8 cellular contexts compared by ENCODE assay signal in the genomic region with DNA sequence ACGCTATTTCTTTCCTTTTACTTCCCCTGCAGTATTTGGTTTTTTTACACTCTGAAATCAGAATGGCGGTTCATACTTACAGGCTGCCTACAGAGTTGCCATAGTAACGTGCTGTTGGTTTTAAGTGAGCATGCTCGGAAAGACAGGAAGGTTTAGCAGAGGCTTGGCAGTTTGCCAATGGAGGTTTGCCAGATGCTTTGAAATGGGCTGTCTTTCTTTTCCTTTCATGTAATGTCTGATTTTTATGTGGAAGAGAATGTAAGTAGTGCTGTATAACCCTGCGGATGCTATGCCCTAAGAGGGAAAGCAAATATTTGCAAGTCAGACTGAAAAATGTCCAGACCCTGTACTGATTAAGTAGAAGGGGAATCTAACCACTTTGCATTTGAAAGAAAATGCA. TPM values are rescaled to one million over a fixed set of nuclear protein-coding genes. Genes with fewer than 3 reads are reported as not detected.
DNase-seq lines count a peak whose midpoint lies in the region; ATAC-seq lines count a peak whose summit lies in the region.

No MANE protein-coding gene starts in this region.

- H3K4me3 ChIP-seq in HUES48 (ENCODE audit: low read depth, low read length) (no peak overlapping the region), NT2/D1 (ENCODE audit: insufficient read length, low read depth) (no peak overlapping the region)

- peak; percentile 77 for DNase-seq in COLO829 (ENCODE audit: low spot score)
- DNase-seq in NT2/D1 (ENCODE audit: low read depth, low spot score): peak; percentile 77
- peak; percentile 75 for DNase-seq in activated T-cell treated with anti-CD3 and anti-CD28 coated beads, Interleukin-2, amount 50 U/mL, for 1 hour
- peak; percentile 91 for DNase-seq in myocyte (ENCODE audit: low read depth)
- DNase-seq in stimulated activated CD8-positive, alpha-beta memory T cell treated with anti-CD3 and anti-CD28 coated beads, Interleukin-7, amount 100 ng/mL, for 1 hour (ENCODE audit: low read depth in 2 of 2): peak; percentile 59 to 71

- H3K4me1 ChIP-seq in HUES48 (ENCODE audit: control insufficient read depth, insufficient read depth, low read length) (no peaks in the 10 kb centered on the region), NT2/D1 (ENCODE audit: insufficient read depth, insufficient read length) (no peaks in the 10 kb centered on the region)

- H3K36me3 ChIP-seq in HUES48 (ENCODE audit: control insufficient read depth, insufficient read depth, low read length) (peaks cover 54% of the 10 kb centered on the region), NT2/D1 (ENCODE audit: insufficient read depth, insufficient read length, low read length) (peaks cover 5% of the 10 kb centered on the region)

- peak overlapping the region; percentile 21 for H3K27ac ChIP-seq in HUES48 (ENCODE audit: low read depth, low read length)

- H3K27me3 ChIP-seq in HUES48 (ENCODE audit: control insufficient read depth, insufficient read depth, low read length) (no peaks in the 10 kb centered on the region), NT2/D1 (ENCODE audit: insufficient read depth, insufficient read length) (no peaks in the 10 kb centered on the region)

- H3K9ac ChIP-seq in HUES48 (ENCODE audit: low read depth, low read length) (no peak overlapping the region), NT2/D1 (ENCODE audit: insufficient read length, low read depth) (no peak overlapping the region)

- H3K9me3 ChIP-seq in HUES48 (ENCODE audit: control insufficient read depth, insufficient read depth, low read length) (no peaks in the 10 kb centered on the region), NT2/D1 (ENCODE audit: insufficient read depth, low read length) (no peaks in the 10 kb centered on the region)

- ATAC-seq in GM21447 (IDR thresholded peaks at IDR 0.05; ENCODE audit: unreplicated experiment) (peak; percentile 84), esophagus mucosa (peak; percentile 71)

RNA-seq across cellular contexts. Expression of gene ARID4A, which starts 32.8 kb away (rescaled TPM):
- total RNA-seq in esophagus mucosa: 9.5 TPM
- 11.8 and 12.2 TPM in 2 replicates for total RNA-seq in myocyte
- polyA plus RNA-seq in myocyte (2012): 4.5 TPM
